19 cellular contexts compared by ENCODE assay signal in genomic region chr1:185776521-185776920, GRCh38. TPM values are rescaled to one million over a fixed set of nuclear protein-coding genes. Genes with fewer than 3 reads are reported as not detected.
"Had no signal": no experiment of that assay in that cellular context is flagged by ENCODE, and none has a peak within 500 bp of the region (broad histone marks: within the 10 kb centered on the region; RNA-seq: fewer than 3 reads in every experiment).

No MANE protein-coding gene starts in this region.

- DNase-seq: activated CD4-positive, alpha-beta T cell treated with anti-CD3 and anti-CD28 coated beads, Interleukin-2, amount 10 ng/mL, durations not matched to agents 7 days and 5 days; activated CD8-positive, alpha-beta T cell treated with anti-CD3 and anti-CD28 coated beads for 36 hours; activated gamma-delta T cell treated with Interleukin-2 at 50 U/mL for 16 hours; colonic mucosa; endodermal cell; esophagus squamous epithelium; heart right ventricle; islet precursor cell; left cardiac atrium; midbrain; natural killer cell; pancreas; right cardiac atrium; stimulated activated CD4-positive, alpha-beta T cell treated with anti-CD3 and anti-CD28 coated beads, Interleukin-12 subunit alpha, Interleukin-12 subunit beta, amount 100 ng/mL, for 4 hours; stimulated activated CD4-positive, alpha-beta T cell treated with anti-CD3 and anti-CD28 coated beads, Interleukin-4, amount 100 ng/mL, for 4 hours; stimulated activated naive CD8-positive, alpha-beta T cell treated with anti-CD3 and anti-CD28 coated beads, Interleukin-15, Interleukin-2, amounts not matched to agents 100 U/mL and 50 U/mL, for 24 hours; upper lobe of left lung had no signal

- H3K4me1 ChIP-seq: breast epithelium, colonic mucosa, esophagus squamous epithelium, heart right ventricle, pancreas, upper lobe of left lung had no signal

- H3K9me3 ChIP-seq: colonic mucosa, esophagus squamous epithelium, pancreas, upper lobe of left lung had no signal

- H3K36me3 ChIP-seq: breast epithelium, colonic mucosa, esophagus squamous epithelium, pancreas, upper lobe of left lung had no signal

- H3K27ac ChIP-seq: breast epithelium, colonic mucosa, esophagus squamous epithelium, heart right ventricle, pancreas, upper lobe of left lung had no signal

- ATAC-seq: activated CD4-positive, CD25-positive, alpha-beta regulatory T cell treated with anti-CD3 and anti-CD28 coated beads, Interleukin-2, amount 50 U/mL, for 24 hours; activated CD8-positive, alpha-beta T cell treated with anti-CD3 and anti-CD28 coated beads for 36 hours; heart right ventricle; left cardiac atrium; natural killer cell; pancreas; right cardiac atrium; stimulated activated naive CD8-positive, alpha-beta T cell treated with anti-CD3 and anti-CD28 coated beads, Interleukin-15, Interleukin-2, amounts not matched to agents 100 U/mL and 50 U/mL, for 24 hours had no signal

- H3K27me3 ChIP-seq: breast epithelium, colonic mucosa, esophagus squamous epithelium, heart right ventricle, pancreas, upper lobe of left lung had no signal

- H3K4me3 ChIP-seq: breast epithelium, colonic mucosa, esophagus squamous epithelium, heart right ventricle, pancreas, upper lobe of left lung had no signal

RNA-seq across cellular contexts. Expression of gene HMCN1, which starts 42.3 kb away (rescaled TPM):
- total RNA-seq: activated CD8-positive, alpha-beta T cell treated with anti-CD3 and anti-CD28 coated beads for 36 hours had no signal
